ENCODE assay signal across 41 cellular contexts in genomic region chr5:145931718-145932117, GRCh38. TPM values are rescaled to one million over a fixed set of nuclear protein-coding genes. Genes with fewer than 3 reads are reported as not detected.
"Had no signal": no experiment of that assay in that cellular context is flagged by ENCODE, and none has a peak within 500 bp of the region (broad histone marks: within the 10 kb centered on the region; RNA-seq: fewer than 3 reads in every experiment).

No MANE protein-coding gene starts in this region.

- H2AFZ ChIP-seq: hepatocyte had no signal

- H3K27me3 Mint-ChIP-seq: progenitor cell of endocrine pancreas had no signal

- H3K9me3 ChIP-seq: colonic mucosa, gastroesophageal sphincter, neutrophil, ovary, thoracic aorta had no signal

- ATAC-seq: activated CD4-positive, CD25-positive, alpha-beta regulatory T cell treated with anti-CD3 and anti-CD28 coated beads, Interleukin-2, amount 50 U/mL, for 24 hours; activated T-helper 17 cell treated with anti-CD3 and anti-CD28 coated beads, Interleukin-2, amount 50 U/mL, for 72 hours; gastroesophageal sphincter; left cardiac atrium; left ventricle myocardium superior; sciatic nerve; stimulated activated effector memory CD8-positive, alpha-beta T cell treated with anti-CD3 and anti-CD28 coated beads, Interleukin-12 subunit alpha, Interleukin-12 subunit beta, amount 100 ng/mL, for 72 hours had no signal

- H3K36me3 ChIP-seq: colonic mucosa, gastroesophageal sphincter, neutrophil, ovary, thoracic aorta, WERI-Rb-1 had no signal

- H3K79me2 ChIP-seq: hepatocyte had no signal

- H3K4me3 Mint-ChIP-seq: activated CD4-positive, alpha-beta memory T cell treated with anti-CD3 and anti-CD28 coated beads for 36 hours; activated CD4-positive, alpha-beta T cell treated with anti-CD3 and anti-CD28 coated beads, Interleukin-2, amount 10 ng/mL, durations not matched to agents 24 days and 14 days; activated T-cell treated with anti-CD3 and anti-CD28 coated beads, Interleukin-2, amount 50 U/mL, for 24 hours; activated T-helper 17 cell treated with anti-CD3 and anti-CD28 coated beads, Interleukin-2, amount 50 U/mL, for 72 hours; central memory CD8-positive, alpha-beta T cell; nephron; stimulated activated effector memory CD8-positive, alpha-beta T cell treated with anti-CD3 and anti-CD28 coated beads, Interleukin-12 subunit alpha, Interleukin-12 subunit beta, amount 100 ng/mL, for 72 hours; stimulated activated naive CD8-positive, alpha-beta T cell treated with anti-CD3 and anti-CD28 coated beads, Interleukin-15, Interleukin-2, amounts not matched to agents 100 ng/mL and 50 ng/mL, for 24 hours had no signal

- H3K4me2 ChIP-seq: hepatocyte had no signal

- H3K27me3 ChIP-seq: colonic mucosa, gastroesophageal sphincter, hepatocyte, ovary had no signal

- H3K27ac ChIP-seq: colonic mucosa, gastroesophageal sphincter, hepatocyte, neutrophil, ovary, thoracic aorta, WERI-Rb-1 had no signal

- H3K9me3 Mint-ChIP-seq: activated CD4-positive, alpha-beta memory T cell treated with anti-CD3 and anti-CD28 coated beads for 36 hours; activated CD4-positive, alpha-beta T cell treated with anti-CD3 and anti-CD28 coated beads, Interleukin-2, amount 10 ng/mL, durations not matched to agents 24 days and 14 days; activated T-cell treated with anti-CD3 and anti-CD28 coated beads, Interleukin-2, amount 50 U/mL, for 24 hours; activated T-helper 17 cell treated with anti-CD3 and anti-CD28 coated beads, Interleukin-2, amount 50 U/mL, for 72 hours; central memory CD8-positive, alpha-beta T cell; nephron; stimulated activated effector memory CD8-positive, alpha-beta T cell treated with anti-CD3 and anti-CD28 coated beads, Interleukin-12 subunit alpha, Interleukin-12 subunit beta, amount 100 ng/mL, for 72 hours; stimulated activated naive CD8-positive, alpha-beta T cell treated with anti-CD3 and anti-CD28 coated beads, Interleukin-15, Interleukin-2, amounts not matched to agents 100 ng/mL and 50 ng/mL, for 24 hours had no signal

- H3K4me1 ChIP-seq: colonic mucosa had no signal

- H3K36me3 Mint-ChIP-seq: activated CD4-positive, alpha-beta memory T cell treated with anti-CD3 and anti-CD28 coated beads for 36 hours; stimulated activated effector memory CD8-positive, alpha-beta T cell treated with anti-CD3 and anti-CD28 coated beads, Interleukin-12 subunit alpha, Interleukin-12 subunit beta, amount 100 ng/mL, for 72 hours had no signal

- DNase-seq: activated CD4-positive, alpha-beta memory T cell treated with anti-CD3 and anti-CD28 coated beads for 36 hours; activated CD4-positive, alpha-beta T cell treated with anti-CD3 and anti-CD28 coated beads, Interleukin-2, amount 10 ng/mL, durations not matched to agents 24 days and 14 days; activated CD8-positive, alpha-beta memory T cell treated with anti-CD3 and anti-CD28 coated beads, Interleukin-2, amount 50 U/mL, for 48 hours; activated gamma-delta T cell treated with Interleukin-2 at 50 U/mL for 16 hours; activated naive CD4-positive, alpha-beta T cell treated with anti-CD3 and anti-CD28 coated beads, Interleukin-2, amount 50 U/mL, for 16 hours; activated T-cell treated with anti-CD3 and anti-CD28 coated beads, Interleukin-2, amount 50 U/mL, for 24 hours; amniotic stem cell; colonic mucosa; effector CD8-positive, alpha-beta T cell; erythroblast; left cardiac atrium; left ventricle myocardium superior; mammary epithelial cell; ovary; retina; small intestine; stimulated activated CD4-positive, alpha-beta T cell treated with anti-CD3 and anti-CD28 coated beads, Interleukin-4, amount 100 ng/mL, for 24 hours; T-helper 9 cell; trophoblast cell; WERI-Rb-1 had no signal

- H3K27ac Mint-ChIP-seq: activated CD4-positive, alpha-beta memory T cell treated with anti-CD3 and anti-CD28 coated beads for 36 hours; activated CD4-positive, alpha-beta T cell treated with anti-CD3 and anti-CD28 coated beads, Interleukin-2, amount 10 ng/mL, durations not matched to agents 24 days and 14 days; activated T-cell treated with anti-CD3 and anti-CD28 coated beads, Interleukin-2, amount 50 U/mL, for 24 hours; activated T-helper 17 cell treated with anti-CD3 and anti-CD28 coated beads, Interleukin-2, amount 50 U/mL, for 72 hours; nephron; progenitor cell of endocrine pancreas; stimulated activated effector memory CD8-positive, alpha-beta T cell treated with anti-CD3 and anti-CD28 coated beads, Interleukin-12 subunit alpha, Interleukin-12 subunit beta, amount 100 ng/mL, for 72 hours; stimulated activated naive CD8-positive, alpha-beta T cell treated with anti-CD3 and anti-CD28 coated beads, Interleukin-15, Interleukin-2, amounts not matched to agents 100 ng/mL and 50 ng/mL, for 24 hours had no signal

- H3K4me3 ChIP-seq: colonic mucosa, gastroesophageal sphincter, hepatocyte, ovary, thoracic aorta had no signal

- FAIRE-seq: bronchial epithelial cell, endometrium, small intestine, TTC549, urothelium cell line had no signal

RNA-seq across cellular contexts. Expression of gene SH3RF2, which starts 4.7 kb away (rescaled TPM):
- total RNA-seq: activated CD8-positive, alpha-beta memory T cell treated with anti-CD3 and anti-CD28 coated beads for 36 hours; dermis microvascular lymphatic vessel endothelial cell had no signal

RNA-seq across cellular contexts. Expression of gene GRXCR2, which starts 58.9 kb away (rescaled TPM):
- total RNA-seq: activated CD4-positive, alpha-beta memory T cell treated with anti-CD3 and anti-CD28 coated beads for 36 hours; activated CD4-positive, alpha-beta T cell treated with anti-CD3 and anti-CD28 coated beads, Interleukin-2, amount 10 ng/mL, durations not matched to agents 24 days and 14 days; activated CD8-positive, alpha-beta memory T cell treated with anti-CD3 and anti-CD28 coated beads for 36 hours; activated T-helper 17 cell treated with anti-CD3 and anti-CD28 coated beads, Interleukin-2, amount 50 U/mL, for 72 hours; bronchial epithelial cell; colonic mucosa; dermis microvascular lymphatic vessel endothelial cell; fibroblast of villous mesenchyme; gastroesophageal sphincter; hepatocyte; mammary epithelial cell; mucosa of gallbladder; ovary; progenitor cell of endocrine pancreas; sciatic nerve; subcutaneous adipose tissue; thoracic aorta had no signal
